In genomic region chr9:97919217-97919813, GRCh38 we compare ENCODE assay signal across 1 cellular context.
A peak's percentile ranks its signal among the peaks of the same experiment; 100 is the strongest.
TF ChIP-seq lines count a peak whose summit lies in the region.

No MANE protein-coding gene starts in this region.

TF ChIP-seq in A549, 52 proteins besides CTCF, POLR2A, EP300 and RAD21:
- no peak for TF ChIP-seq TP53 (CRISPR knock-in tag; IDR thresholded peaks at IDR 0.05)
- no peak for TF ChIP-seq CHD2 (IDR thresholded peaks at IDR 0.05; ENCODE audit: low read length, partially characterized antibody)
- TF ChIP-seq MAFK (IDR thresholded peaks at IDR 0.05; ENCODE audit: partially characterized antibody) = peak; percentile 77
- TF ChIP-seq RFX5 (IDR thresholded peaks at IDR 0.05) = no peak
